17 cellular contexts compared by ENCODE assay signal in the genomic region with DNA sequence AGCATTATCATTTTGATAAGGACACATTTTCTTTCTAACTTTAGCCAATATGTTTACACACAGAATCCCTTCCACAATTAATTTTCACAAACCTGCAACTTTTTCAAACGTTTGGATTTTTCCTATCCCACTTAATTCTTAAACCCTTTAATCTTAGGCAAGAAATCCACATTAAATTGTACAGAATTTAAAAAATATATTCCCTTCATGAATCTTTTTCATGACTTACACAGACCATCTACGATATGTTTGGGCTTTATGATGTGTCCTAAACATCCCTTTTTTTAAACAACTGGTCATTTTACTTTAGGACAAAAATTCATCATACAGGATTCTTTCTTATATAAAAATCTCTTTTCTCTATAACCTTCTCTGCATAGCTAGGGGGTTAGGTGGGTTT.
A peak's percentile ranks its signal among the peaks of the same experiment; 100 is the strongest.
DNase-seq lines count a peak whose midpoint lies in the region; TF ChIP-seq lines count a peak whose summit lies in the region.
"Had no signal": no experiment of that assay in that cellular context is flagged by ENCODE, and none has a peak within 500 bp of the region (broad histone marks: within the 10 kb centered on the region; RNA-seq: fewer than 3 reads in every experiment).

No MANE protein-coding gene starts in this region.

- no peak overlapping the region for H2BK12ac ChIP-seq in mesenchymal stem cell (ENCODE audit: low read length in 2 of 2)

- H3K4me1 ChIP-seq in Karpas-422 (ENCODE audit: low read length) (no peaks in the 10 kb centered on the region), mesenchymal stem cell (ENCODE audit: control insufficient read depth, insufficient read depth, low read depth, low read length) (no peaks in the 10 kb centered on the region), SK-N-SH (ENCODE audit: control insufficient read depth in 1 of 2, insufficient read depth in 2 of 2, low read depth in 1 of 2, low read length in 1 of 2) (no peaks in the 10 kb centered on the region)

- H3K79me2 ChIP-seq in Karpas-422 (ENCODE audit: low read length) (no peaks in the 10 kb centered on the region), SK-N-SH (ENCODE audit: insufficient read depth) (no peaks in the 10 kb centered on the region)

- H2AK5ac ChIP-seq in mesenchymal stem cell (ENCODE audit: low read length, severe bottlenecking) = no peak overlapping the region

- H3K9ac ChIP-seq in Karpas-422 (ENCODE audit: low read length) (no peak overlapping the region), mesenchymal stem cell (ENCODE audit: low read length) (no peak overlapping the region), SK-N-SH (no peak overlapping the region)

- no peaks in the 10 kb centered on the region for H3K36me3 ChIP-seq in Karpas-422 (ENCODE audit: insufficient read depth, low read length)
- no peaks in the 10 kb centered on the region for H3K36me3 ChIP-seq in mesenchymal stem cell (ENCODE audit: control insufficient read depth in 1 of 2, insufficient read depth in 2 of 2, low read depth in 1 of 2, low read length in 2 of 2)
- no peaks in the 10 kb centered on the region for H3K36me3 ChIP-seq in SK-N-SH (replicated peaks in 1 of 2; ENCODE audit: control insufficient read depth in 1 of 2, insufficient read depth in 2 of 2, low read length in 1 of 2)

- H4K20me1 ChIP-seq in Karpas-422 (ENCODE audit: insufficient read depth, low read depth, low read length) (no peaks in the 10 kb centered on the region), SK-N-SH (ENCODE audit: insufficient read depth) (no peaks in the 10 kb centered on the region)

- H4K8ac ChIP-seq in mesenchymal stem cell (ENCODE audit: low read length) = no peak overlapping the region

- H2BK5ac ChIP-seq in mesenchymal stem cell (ENCODE audit: low read depth, low read length, poor library complexity, severe bottlenecking) = no peak overlapping the region

- H3K9me3 ChIP-seq in Karpas-422 (ENCODE audit: low read length) (peaks cover 14% of the 10 kb centered on the region), mesenchymal stem cell (ENCODE audit: control insufficient read depth, low read length) (peaks cover 25% of the 10 kb centered on the region), SK-N-SH (no peaks in the 10 kb centered on the region)

- H3K27me3 ChIP-seq in Karpas-422 (ENCODE audit: low read length) (no peaks in the 10 kb centered on the region; the same call in 1 of the 2 replicates), mesenchymal stem cell (ENCODE audit: control insufficient read depth in 1 of 2, insufficient read depth in 1 of 2, low read length in 2 of 2) (no peaks in the 10 kb centered on the region), SK-N-SH (ENCODE audit: insufficient read depth) (no peaks in the 10 kb centered on the region)

- no peak overlapping the region for H3K18ac ChIP-seq in mesenchymal stem cell (ENCODE audit: low read depth in 1 of 2, low read length in 2 of 2)

- TF ChIP-seq EP300 in SK-N-SH (IDR thresholded peaks at IDR 0.05; ENCODE audit: borderline replicate concordance in 1 of 2, low read depth in 1 of 2, low read length in 1 of 2) = no peak

- 31% methylated on average over 2 of the region's 2 CpGs for WGBS in mesenchymal stem cell
- 9% methylated on average over 2 of the region's 2 CpGs for WGBS in SK-N-SH (ENCODE audit: low lambda C conversion rate)

- POLR2A ChIA-PET in SK-N-SH (lab: Yijun Ruan, JAX) = no interaction called here

- no peaks in the 10 kb centered on the region for H3K79me1 ChIP-seq in mesenchymal stem cell (replicated peaks; ENCODE audit: low read length, poor library complexity, severe bottlenecking)

- no peak overlapping the region for H3K14ac ChIP-seq in mesenchymal stem cell (ENCODE audit: low read length in 2 of 2)

- no peak for TF ChIP-seq RAD21 in SK-N-SH (IDR thresholded peaks at IDR 0.05; ENCODE audit: low read length)

- H2BK120ac ChIP-seq in mesenchymal stem cell (ENCODE audit: low read depth, low read length) = no peak overlapping the region

- no peak overlapping the region for H2BK15ac ChIP-seq in mesenchymal stem cell (ENCODE audit: low read depth, poor library complexity, severe bottlenecking)

- H3K23ac ChIP-seq in mesenchymal stem cell (ENCODE audit: low read length in 2 of 2) = no peak overlapping the region

- no peaks in the 10 kb centered on the region for H3K9me2 ChIP-seq in Karpas-422 (replicated peaks; ENCODE audit: insufficient read depth, low read length)
- H3K9me2 ChIP-seq in SK-N-SH = no peaks in the 10 kb centered on the region

- H3F3A ChIP-seq in SK-N-SH (replicated peaks; ENCODE audit: insufficient read depth) = no peaks in the 10 kb centered on the region

- no peak overlapping the region for H2AFZ ChIP-seq in Karpas-422 (ENCODE audit: low read length)
- H2AFZ ChIP-seq in mesenchymal stem cell (ENCODE audit: low read depth, low read length) = no peak overlapping the region
- no peak overlapping the region for H2AFZ ChIP-seq in SK-N-SH (ENCODE audit: low read depth)

- CTCF ChIA-PET in SK-N-SH (lab: Yijun Ruan, JAX) = no interaction called here

- TF ChIP-seq CTCF in SK-N-SH (IDR thresholded peaks at IDR 0.05) = no peak

- DNase-seq in NCI-H2227 (lab: John Stamatoyannopoulos, UW; ENCODE audit: unreplicated experiment) (peak; percentile 3), NCI-H2227 treated with DMSO at 0.1 percent for 48 hours (lab: John Stamatoyannopoulos, UW) (no peak), Karpas-422 (peak; percentile 47), RPMI7951 (ENCODE audit: low read depth) (peak; percentile 15), mesenchymal stem cell (peak; percentile 1), UCSD-AML1 (lab: John Stamatoyannopoulos, UW; ENCODE audit: unreplicated experiment) (no peak), COLO668 (lab: John Stamatoyannopoulos, UW; ENCODE audit: unreplicated experiment) (no peak), SK-N-SH (no peak)
- DNase-seq: EL, H9, KG1, NCI-H2029, NCI-H226, NCI-H526 treated with DMSO at 0.1 percent for 48 hours, SHP77, SW 1271 had no signal

- no peak overlapping the region for H3K4ac ChIP-seq in mesenchymal stem cell (ENCODE audit: low read depth in 1 of 2, low read length in 2 of 2)

- H3K27ac ChIP-seq in Karpas-422 (ENCODE audit: low read length) (no peak overlapping the region), mesenchymal stem cell (ENCODE audit: low read length, poor library complexity, severe bottlenecking) (no peak overlapping the region), SK-N-SH (ENCODE audit: low read depth in 2 of 2, low read length in 1 of 2) (no peak overlapping the region)
- H3K27ac ChIP-seq: HL-60 had no signal

- H3K4me2 ChIP-seq in Karpas-422 (ENCODE audit: low read depth, low read length, poor library complexity, severe bottlenecking) (no peak overlapping the region), mesenchymal stem cell (ENCODE audit: low read length, poor library complexity, severe bottlenecking) (no peak overlapping the region), SK-N-SH (no peak overlapping the region)

- H3K4me3 ChIP-seq in Karpas-422 (ENCODE audit: low read length) (no peak overlapping the region), mesenchymal stem cell (ENCODE audit: insufficient read depth in 1 of 2, low read depth in 1 of 2, low read length in 2 of 2) (no peak overlapping the region), SK-N-SH (ENCODE audit: low read depth in 2 of 2, low read length in 1 of 2) (no peak overlapping the region)

- no peak overlapping the region for H4K91ac ChIP-seq in mesenchymal stem cell (ENCODE audit: low read length)

TF ChIP-seq in SK-N-SH, 30 proteins besides CTCF, POLR2A, EP300 and RAD21 (continues in another document):
- TF ChIP-seq, protein P1, sequence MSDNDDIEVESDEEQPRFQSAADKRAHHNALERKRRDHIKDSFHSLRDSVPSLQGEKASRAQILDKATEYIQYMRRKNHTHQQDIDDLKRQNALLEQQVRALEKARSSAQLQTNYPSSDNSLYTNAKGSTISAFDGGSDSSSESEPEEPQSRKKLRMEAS (IDR thresholded peaks at IDR 0.05; ENCODE audit: low read depth) = no peak
- TF ChIP-seq TAF1 (IDR thresholded peaks at IDR 0.05; ENCODE audit: borderline replicate concordance, low read depth, low read length) (no peak), ELF1 (IDR thresholded peaks at IDR 0.05) (no peak), MEF2A (IDR thresholded peaks at IDR 0.05; ENCODE audit: borderline replicate concordance, low read depth) (no peak), SMC3 (IDR thresholded peaks at IDR 0.05; ENCODE audit: low read depth, low read length) (no peak), GABPA (IDR thresholded peaks at IDR 0.05; ENCODE audit: low read depth) (no peak), RCOR1 (IDR thresholded peaks at IDR 0.05; ENCODE audit: low read length) (no peak), SIN3A (IDR thresholded peaks at IDR 0.05; ENCODE audit: borderline replicate concordance, low read depth, low read length) (no peak), EZH2phosphoT487 (IDR thresholded peaks at IDR 0.05; ENCODE audit: borderline replicate concordance, low read depth) (no peak), CHD2 (IDR thresholded peaks at IDR 0.05; ENCODE audit: low read length, partially characterized antibody) (no peak), NRF1 (IDR thresholded peaks at IDR 0.05; ENCODE audit: low read depth, low read length) (no peak), GATA2 (CRISPR knock-in tag; IDR thresholded peaks at IDR 0.05) (no peak), YY1 (IDR thresholded peaks at IDR 0.05; ENCODE audit: low read depth) (no peak), FOXM1 (IDR thresholded peaks at IDR 0.05; ENCODE audit: low read depth) (no peak)
- TF ChIP-seq, protein P2, sequence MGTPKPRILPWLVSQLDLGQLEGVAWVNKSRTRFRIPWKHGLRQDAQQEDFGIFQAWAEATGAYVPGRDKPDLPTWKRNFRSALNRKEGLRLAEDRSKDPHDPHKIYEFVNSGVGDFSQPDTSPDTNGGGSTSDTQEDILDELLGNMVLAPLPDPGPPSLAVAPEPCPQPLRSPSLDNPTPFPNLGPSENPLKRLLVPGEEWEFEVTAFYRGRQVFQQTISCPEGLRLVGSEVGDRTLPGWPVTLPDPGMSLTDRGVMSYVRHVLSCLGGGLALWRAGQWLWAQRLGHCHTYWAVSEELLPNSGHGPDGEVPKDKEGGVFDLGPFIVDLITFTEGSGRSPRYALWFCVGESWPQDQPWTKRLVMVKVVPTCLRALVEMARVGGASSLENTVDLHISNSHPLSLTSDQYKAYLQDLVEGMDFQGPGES (IDR thresholded peaks at IDR 0.05; ENCODE audit: low read depth, low read length) = no peak
- TF ChIP-seq, protein P3, sequence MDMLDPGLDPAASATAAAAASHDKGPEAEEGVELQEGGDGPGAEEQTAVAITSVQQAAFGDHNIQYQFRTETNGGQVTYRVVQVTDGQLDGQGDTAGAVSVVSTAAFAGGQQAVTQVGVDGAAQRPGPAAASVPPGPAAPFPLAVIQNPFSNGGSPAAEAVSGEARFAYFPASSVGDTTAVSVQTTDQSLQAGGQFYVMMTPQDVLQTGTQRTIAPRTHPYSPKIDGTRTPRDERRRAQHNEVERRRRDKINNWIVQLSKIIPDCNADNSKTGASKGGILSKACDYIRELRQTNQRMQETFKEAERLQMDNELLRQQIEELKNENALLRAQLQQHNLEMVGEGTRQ (IDR thresholded peaks at IDR 0.05; ENCODE audit: borderline replicate concordance, low read depth, low read length) = no peak

Comparison
In these comparisons a context has a peak if more than half of its experiments do, and no peak if none do; other contexts are left out.
1. DNase-seq: peak in NCI-H2227 (single experiment), Karpas-422 (single experiment), RPMI7951 (single experiment) and mesenchymal stem cell (single experiment); none in NCI-H2227 treated with DMSO at 0.1 percent for 48 hours (single experiment), UCSD-AML1 (single experiment), COLO668 (single experiment) and SK-N-SH (single experiment).